ENCODE assay signal across 10 cellular contexts in genomic region chr7:142445019-142445686, GRCh38.
DNase-seq lines count a peak whose midpoint lies in the region; ATAC-seq and TF ChIP-seq lines count a peak whose summit lies in the region.
"Had no signal": no experiment of that assay in that cellular context is flagged by ENCODE, and none has a peak within 500 bp of the region (broad histone marks: within the 10 kb centered on the region; RNA-seq: fewer than 3 reads in every experiment).

No MANE protein-coding gene starts in this region.

- H2AFZ ChIP-seq in mammary epithelial cell (ENCODE audit: low read depth, low read length): no peak overlapping the region

- DNase-seq in mammary epithelial cell: no peak
- DNase-seq in MCF 10A (ENCODE audit: unreplicated experiment): no peak
- peak in 2 of 3 donors; percentile 18 to 27 for DNase-seq in T-helper 17 cell
- DNase-seq in effector memory CD4-positive, alpha-beta T cell: peak in 2 of 3 donors; percentile 17 to 44
- peak; percentile 48 for DNase-seq in stimulated activated naive CD8-positive, alpha-beta T cell treated with anti-CD3 and anti-CD28 coated beads, Interleukin-15, Interleukin-2, amounts not matched to agents 100 U/mL and 50 U/mL, for 24 hours
- no peak for DNase-seq in tibial artery

- no peaks in the 10 kb centered on the region for H3K27me3 ChIP-seq in mammary epithelial cell (ENCODE audit: insufficient read depth, low read length)
- no peaks in the 10 kb centered on the region for H3K27me3 ChIP-seq in effector memory CD4-positive, alpha-beta T cell (replicated peaks; ENCODE audit: control insufficient read depth, insufficient read depth, low read length, poor library complexity, severe bottlenecking)
- H3K27me3 ChIP-seq in tibial artery: peaks cover 0 to 9% of the 10 kb centered on the region in 2 donors
- H3K27me3 ChIP-seq: BLaER1 treated with 17β-estradiol and CSF1 and Interleukin-3, amounts not matched to agents 10 nM and 100 nM had no signal

- WGBS in mammary epithelial cell (ENCODE audit: low coverage, missing lambda C conversion rate): 51% methylated on average over 7 of the region's 7 CpGs

- peak; percentile 61 for ATAC-seq in T-helper 17 cell
- no peak for ATAC-seq in stimulated activated naive CD8-positive, alpha-beta T cell treated with anti-CD3 and anti-CD28 coated beads, Interleukin-15, Interleukin-2, amounts not matched to agents 100 U/mL and 50 U/mL, for 24 hours
- ATAC-seq in HG03139 (IDR thresholded peaks at IDR 0.05; ENCODE audit: unreplicated experiment): no peak
- ATAC-seq in HG03039 (IDR thresholded peaks at IDR 0.05; ENCODE audit: unreplicated experiment): no peak

- POLR2A ChIA-PET in MCF 10A (lab: Yijun Ruan, JAX): no interaction called here

- dilution Hi-C loops in mammary epithelial cell (cut with HindIII; ENCODE audit: low sequenced_read_pairs): no loop called here

- H3K4me1 Mint-ChIP-seq in MCF 10A (ENCODE audit: insufficient read depth, unreplicated experiment): peaks cover 9% of the 10 kb centered on the region
- peaks cover 32% of the 10 kb centered on the region for H3K4me1 Mint-ChIP-seq in T-helper 17 cell

- no peak overlapping the region for H3K9ac ChIP-seq in mammary epithelial cell (ENCODE audit: insufficient read depth, low read length)
- H3K9ac ChIP-seq: BLaER1 treated with 17β-estradiol and CSF1 and Interleukin-3, amounts not matched to agents 10 nM and 100 nM had no signal

- H3K4me1 ChIP-seq in mammary epithelial cell (ENCODE audit: insufficient read depth, low read length) (peaks cover 9% of the 10 kb centered on the region), tibial artery (no peaks in the 10 kb centered on the region)
- peaks cover 16% of the 10 kb centered on the region for H3K4me1 ChIP-seq in effector memory CD4-positive, alpha-beta T cell (ENCODE audit: control insufficient read depth, insufficient read depth, low read length, poor library complexity, severe bottlenecking)
- H3K4me1 ChIP-seq: tibial nerve had no signal

- H3K27ac ChIP-seq in mammary epithelial cell (ENCODE audit: insufficient read depth, low read depth, low read length): no peak overlapping the region
- H3K27ac ChIP-seq in effector memory CD4-positive, alpha-beta T cell (ENCODE audit: insufficient read depth, low read length, poor library complexity, severe bottlenecking): no peak overlapping the region
- no peak overlapping the region for H3K27ac ChIP-seq in tibial artery
- H3K27ac ChIP-seq: tibial nerve had no signal

- H3K4me2 ChIP-seq in mammary epithelial cell (ENCODE audit: insufficient read depth, low read depth, low read length): no peak overlapping the region

- H3K9me3 ChIP-seq in mammary epithelial cell (replicated peaks; ENCODE audit: insufficient read depth, low read length) (no peaks in the 10 kb centered on the region), T-helper 17 cell (ENCODE audit: control insufficient read depth, low read length, poor library complexity, severe bottlenecking) (no peaks in the 10 kb centered on the region), tibial artery (no peaks in the 10 kb centered on the region)
- no peaks in the 10 kb centered on the region for H3K9me3 ChIP-seq in effector memory CD4-positive, alpha-beta T cell (ENCODE audit: control insufficient read depth, low read length)
- H3K9me3 ChIP-seq: BLaER1 treated with 17β-estradiol and CSF1 and Interleukin-3, amounts not matched to agents 10 nM and 100 nM; tibial nerve had no signal

- TF ChIP-seq CTCF in mammary epithelial cell (conservative IDR thresholded peaks at IDR 0.05 in 1 of 2, IDR thresholded peaks at IDR 0.05 in 1 of 2; ENCODE audit: extremely low read depth in 1 of 2, insufficient read depth in 1 of 2, low read depth in 1 of 2, low read length in 2 of 2) (peak; percentile 24 to 56), MCF 10A (IDR thresholded peaks at IDR 0.05; ENCODE audit: unreplicated experiment) (no peak), tibial artery (IDR thresholded peaks at IDR 0.05) (no peak)

- H3K27ac Mint-ChIP-seq in MCF 10A (ENCODE audit: low read depth, unreplicated experiment) (no peak overlapping the region), T-helper 17 cell (peak overlapping the region; percentile 37)

- intact Hi-C loops in mammary epithelial cell (cut with micrococcal nuclease) (no loop called here), MCF 10A (cut with micrococcal nuclease) (no loop called here), tibial artery (cut with DNase I; ENCODE audit: low total_unique reads) (no loop called here)

- H3K27me3 Mint-ChIP-seq in MCF 10A (ENCODE audit: insufficient read depth, unreplicated experiment) (peaks cover 17% of the 10 kb centered on the region), T-helper 17 cell (peaks cover 4% of the 10 kb centered on the region)

- no peaks in the 10 kb centered on the region for H3K79me2 ChIP-seq in mammary epithelial cell (ENCODE audit: insufficient read depth, low read length)

- H3K36me3 ChIP-seq in mammary epithelial cell (ENCODE audit: insufficient read depth, low read length) (no peaks in the 10 kb centered on the region), tibial artery (no peaks in the 10 kb centered on the region)
- H3K36me3 ChIP-seq in effector memory CD4-positive, alpha-beta T cell (ENCODE audit: control insufficient read depth, insufficient read depth, low read length): no peaks in the 10 kb centered on the region
- H3K36me3 ChIP-seq: BLaER1 treated with 17β-estradiol and CSF1 and Interleukin-3, amounts not matched to agents 10 nM and 100 nM; tibial nerve had no signal

- in situ Hi-C loops in mammary epithelial cell (cut with MboI; ENCODE audit: low sequenced_read_pairs in 2 of 2): no loop called here

- H3K4me3 Mint-ChIP-seq in MCF 10A (ENCODE audit: unreplicated experiment) (no peak overlapping the region), T-helper 17 cell (peak overlapping the region; percentile 74)

- H3K4me3 ChIP-seq in mammary epithelial cell (replicated peaks in 1 of 3; ENCODE audit: insufficient read depth in 1 of 3, low read depth in 2 of 3, low read length in 3 of 3): no peak overlapping the region
- no peak overlapping the region for H3K4me3 ChIP-seq in effector memory CD4-positive, alpha-beta T cell (ENCODE audit: insufficient read depth, low read depth, low read length, poor library complexity, severe bottlenecking)
- no peak overlapping the region for H3K4me3 ChIP-seq in tibial artery
- H3K4me3 ChIP-seq: BLaER1 treated with 17β-estradiol and CSF1 and Interleukin-3, amounts not matched to agents 10 nM and 100 nM; tibial nerve had no signal

- H3K36me3 Mint-ChIP-seq in MCF 10A (ENCODE audit: insufficient read depth, unreplicated experiment): no peaks in the 10 kb centered on the region
- no peaks in the 10 kb centered on the region for H3K36me3 Mint-ChIP-seq in T-helper 17 cell (ENCODE audit: low read depth)

- no peaks in the 10 kb centered on the region for H4K20me1 ChIP-seq in mammary epithelial cell (ENCODE audit: insufficient read depth, low read length)

- H3K9me3 Mint-ChIP-seq in MCF 10A (ENCODE audit: unreplicated experiment): no peaks in the 10 kb centered on the region

- CTCF ChIA-PET in mammary epithelial cell (lab: Charles Lee; ENCODE audit: low non-redundant PET): interaction anchor here (0.6 kb wide), 1 partner anchor 76 kb away, joined by 4 read pairs; no protein-coding TSS in a partner anchor
- CTCF ChIA-PET in MCF 10A (lab: Yijun Ruan, JAX): interaction anchor here (0.8 to 1.2 kb wide), 3 partner anchors 11 to 558 kb away, joined by 3 to 5 read pairs (median 4); no protein-coding TSS in a partner anchor

- BruUV-seq in mammary epithelial cell (replicated peaks; lab: Mats Ljungman, UMichigan) (no TSS peak), MCF 10A (replicated peaks; lab: Mats Ljungman, UMichigan) (no TSS peak)

Comparison
In these comparisons a context has a peak if more than half of its experiments do, and no peak if none do; other contexts are left out.
1. CTCF ChIP-seq: peak in mammary epithelial cell (2 of 2); none in MCF 10A (single experiment) and tibial artery (0 of 2).
2. DNase-seq: peak in T-helper 17 cell (2 of 3), effector memory CD4-positive, alpha-beta T cell (2 of 3) and stimulated activated naive CD8-positive, alpha-beta T cell treated with anti-CD3 and anti-CD28 coated beads, Interleukin-15, Interleukin-2, amounts not matched to agents 100 U/mL and 50 U/mL, for 24 hours (single experiment); none in mammary epithelial cell (single experiment), MCF 10A (single experiment) and tibial artery (0 of 2).